ENCODE assay signal across 13 cellular contexts in the genomic region with DNA sequence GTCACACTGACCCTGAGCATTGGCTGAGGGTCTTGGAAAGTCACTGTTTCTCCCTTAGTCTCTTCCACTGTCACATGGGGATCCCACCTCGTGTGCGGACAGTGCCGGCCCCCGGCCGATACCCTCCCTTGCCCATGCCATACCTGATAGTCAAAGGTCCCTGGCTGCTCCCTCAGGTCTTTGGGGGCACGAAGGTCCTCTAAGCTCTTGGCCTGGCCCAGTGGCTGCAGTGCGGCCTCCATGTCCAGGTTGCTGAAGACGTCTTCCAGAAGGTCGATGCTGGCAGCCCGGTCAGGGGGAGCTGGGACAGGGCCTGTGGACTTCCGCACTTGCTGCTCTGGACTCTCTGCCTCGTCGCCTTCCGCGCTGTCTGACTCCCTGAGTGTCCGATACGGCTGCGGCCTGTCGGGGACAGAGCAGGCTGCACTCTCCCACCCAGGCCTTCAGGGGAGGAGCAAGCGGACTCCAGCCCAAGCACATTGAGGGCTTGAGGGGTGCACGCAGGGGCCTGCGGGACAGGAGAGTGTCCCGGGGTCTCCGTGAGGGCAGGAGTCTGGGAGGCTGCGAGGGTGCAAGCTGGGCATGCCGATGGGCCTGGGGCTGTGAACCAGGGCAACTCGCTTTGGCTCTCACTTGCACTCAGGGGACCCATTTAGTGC. TPM values are rescaled to one million over a fixed set of nuclear protein-coding genes. Genes with fewer than 3 reads are reported as not detected.
DNase-seq lines count a peak whose midpoint lies in the region; TF ChIP-seq lines count a peak whose summit lies in the region.
"Had no signal": no experiment of that assay in that cellular context is flagged by ENCODE, and none has a peak within 500 bp of the region (broad histone marks: within the 10 kb centered on the region; RNA-seq: fewer than 3 reads in every experiment).

No MANE protein-coding gene starts in this region.

- peak overlapping the region; percentile 50 for H2BK15ac ChIP-seq in neuronal stem cell (ENCODE audit: low read length)

- peak overlapping the region; percentile 68 for H2BK120ac ChIP-seq in neuronal stem cell (ENCODE audit: low read depth, low read length)

- H3K27ac ChIP-seq in caudate nucleus (ENCODE audit: low read depth, low read length), result peak overlapping the region; percentile 54
- no peak overlapping the region for H3K27ac ChIP-seq in neuronal stem cell (replicated peaks; ENCODE audit: low read length)

- peaks cover 4% of the 10 kb centered on the region for H3K79me1 ChIP-seq in neuronal stem cell (ENCODE audit: low read depth, low read length)

- H3K27me3 Mint-ChIP-seq in glutamatergic neuron (ENCODE audit: unreplicated experiment), result peaks cover 3% of the 10 kb centered on the region
- H3K27me3 Mint-ChIP-seq: B cell; CD4-positive, alpha-beta memory T cell had no signal

- peaks cover 4% of the 10 kb centered on the region for H3K9me3 Mint-ChIP-seq in glutamatergic neuron (ENCODE audit: unreplicated experiment)
- H3K9me3 Mint-ChIP-seq: CD4-positive, alpha-beta memory T cell; GM23338 had no signal

- peaks cover 3 to 32% of the 10 kb centered on the region in 2 donors for H3K4me1 ChIP-seq in neuronal stem cell (ENCODE audit: control insufficient read depth in 2 of 2, insufficient read depth in 1 of 2, low read depth in 1 of 2, low read length in 2 of 2)

- DNase-seq in GM20000 (ENCODE audit: low spot score), result peak; percentile 26
- no peak for DNase-seq in caudate nucleus (lab: John Stamatoyannopoulos, UW)
- DNase-seq in glutamatergic neuron, result no peak
- DNase-seq in neuronal stem cell (ENCODE audit: low spot score), result no peak
- no peak for DNase-seq in NCI-H2107 (lab: John Stamatoyannopoulos, UW)
- no peak for DNase-seq in KBM-7
- no peak for DNase-seq in activated CD4-positive, CD25-positive, alpha-beta regulatory T cell (lab: John Stamatoyannopoulos, UW)
- DNase-seq: DMS79, H7 had no signal

- no peaks in the 10 kb centered on the region for H3K4me1 Mint-ChIP-seq in glutamatergic neuron (ENCODE audit: low read depth, unreplicated experiment)
- H3K4me1 Mint-ChIP-seq: CD4-positive, alpha-beta memory T cell had no signal

- H2BK5ac ChIP-seq in neuronal stem cell (ENCODE audit: low read length), result peak overlapping the region; percentile 84

- H3K4me3 ChIP-seq in neuronal stem cell (ENCODE audit: low read length in 2 of 2), result no peak overlapping the region
- H3K4me3 ChIP-seq: GM12878, GM23338 had no signal

- TF ChIP-seq CTCF in GM20000 (IDR thresholded peaks at IDR 0.05; ENCODE audit: extremely low read depth, missing control alignments), result no peak
- TF ChIP-seq CTCF in glutamatergic neuron (IDR thresholded peaks at IDR 0.05; ENCODE audit: partially characterized antibody, unreplicated experiment), result no peak

- no peaks in the 10 kb centered on the region for H3K36me3 Mint-ChIP-seq in glutamatergic neuron (ENCODE audit: unreplicated experiment)

- peak overlapping the region; percentile 28 for H3K27ac Mint-ChIP-seq in glutamatergic neuron (ENCODE audit: unreplicated experiment)
- H3K27ac Mint-ChIP-seq: B cell, GM23338 had no signal

- peak overlapping the region; percentile 74 for H3K9ac ChIP-seq in neuronal stem cell (ENCODE audit: low read depth, low read length, poor library complexity)

- H2AFZ ChIP-seq in neuronal stem cell (ENCODE audit: low read length), result no peak overlapping the region
- H2AFZ ChIP-seq: GM23338 had no signal

- H3K14ac ChIP-seq in neuronal stem cell (ENCODE audit: low read length), result peak overlapping the region; percentile 63

- no CpG with 5 or more reads among the region's 27 CpGs for WGBS in neuronal stem cell (ENCODE audit: extremely low coverage in 2 of 2, insufficient read length in 2 of 2, insufficient replicate concordance in 1 of 2), 2 donors

- H3K4me3 Mint-ChIP-seq in glutamatergic neuron (ENCODE audit: unreplicated experiment), result no peak overlapping the region
- H3K4me3 Mint-ChIP-seq: B cell, GM23338 had no signal

- H3K4me2 ChIP-seq in neuronal stem cell (ENCODE audit: insufficient read depth, low read length, poor library complexity, severe bottlenecking), result no peak overlapping the region
- H3K4me2 ChIP-seq: GM23338 had no signal

- peak overlapping the region; percentile 88 for H2AK5ac ChIP-seq in neuronal stem cell (ENCODE audit: low read depth, low read length)

- H3K27me3 ChIP-seq in neuronal stem cell (ENCODE audit: control insufficient read depth in 3 of 3, insufficient read depth in 3 of 3, low read depth in 1 of 3, low read length in 3 of 3), result no peaks in the 10 kb centered on the region

- no peak overlapping the region for H4K8ac ChIP-seq in neuronal stem cell (ENCODE audit: low read depth, low read length)

- H3K36me3 ChIP-seq in neuronal stem cell (replicated peaks in 1 of 2; ENCODE audit: control insufficient read depth in 2 of 2, insufficient read depth in 2 of 2, low read length in 2 of 2), result peaks cover 4 to 15% of the 10 kb centered on the region in 2 donors

- peak overlapping the region; percentile 76 for H4K91ac ChIP-seq in neuronal stem cell (ENCODE audit: low read depth, low read length, poor library complexity)

- peaks cover 0 to 1% of the 10 kb centered on the region in 2 donors for H3K9me3 ChIP-seq in neuronal stem cell (replicated peaks in 1 of 2; ENCODE audit: control insufficient read depth in 2 of 2, insufficient read depth in 1 of 2, low read depth in 1 of 2, low read length in 2 of 2)

- peak overlapping the region; percentile 80 for H3K4ac ChIP-seq in neuronal stem cell (ENCODE audit: low read length)

- H2BK12ac ChIP-seq in neuronal stem cell (ENCODE audit: low read length), result peak overlapping the region; percentile 26

- peak overlapping the region; percentile 67 for H3K18ac ChIP-seq in neuronal stem cell (ENCODE audit: low read length)

- H3K23ac ChIP-seq in neuronal stem cell (ENCODE audit: low read depth, low read length, poor library complexity), result no peak overlapping the region

- in situ Hi-C loops in KBM-7 (cut with MboI; ENCODE audit: low pct_unique_long_range_greater_than_20kb, low sequenced_read_pairs), result no loop called here

RNA-seq across cellular contexts. Expression of a gene that starts 27.6 kb away (rescaled TPM):
- total RNA-seq in glutamatergic neuron (ENCODE audit: unreplicated experiment), result 6.8 TPM
- polyA plus RNA-seq in neuronal stem cell (2013, experiment 1 of 2), result 41.7 TPM
- polyA plus RNA-seq in neuronal stem cell (2013, experiment 2 of 2), result 41.7 TPM
- total RNA-seq: CD4-positive, alpha-beta memory T cell had no signal
- polyA plus RNA-seq: CD4-positive, alpha-beta memory T cell had no signal
